Comparison of ENCODE assay signal across 16 cellular contexts in the genomic region with DNA sequence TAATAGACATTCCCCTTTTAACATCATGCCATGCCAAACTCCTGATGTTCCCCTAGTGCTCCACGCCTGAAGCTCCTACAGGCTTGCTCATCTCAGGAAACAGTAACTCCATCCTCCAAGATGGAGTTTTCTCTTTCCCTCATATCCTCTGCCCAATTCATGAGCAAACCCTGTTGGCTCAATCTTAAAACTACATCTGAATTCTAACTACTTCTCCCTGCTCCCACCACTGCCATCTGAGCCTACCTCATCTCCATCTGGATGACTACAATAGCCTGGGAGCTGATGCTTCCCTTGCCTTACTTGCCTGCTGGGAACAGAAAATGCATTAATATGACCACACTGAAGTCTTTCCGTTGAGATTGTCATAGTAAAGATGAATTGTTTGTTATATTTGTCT.
A peak's percentile ranks its signal among the peaks of the same experiment; 100 is the strongest.
DNase-seq lines count a peak whose midpoint lies in the region; ATAC-seq and TF ChIP-seq lines count a peak whose summit lies in the region.
"Had no signal": no experiment of that assay in that cellular context is flagged by ENCODE, and none has a peak within 500 bp of the region (broad histone marks: within the 10 kb centered on the region; RNA-seq: fewer than 3 reads in every experiment).

No MANE protein-coding gene starts in this region.

- POLR2A ChIA-PET in activated CD4-positive, alpha-beta T cell treated with anti-CD3 and anti-CD28 coated beads for 36 hours (lab: Charles Lee), result interaction anchor here (0.6 kb wide), 1 partner anchor 98 kb away, joined by 4 read pairs; no protein-coding TSS in a partner anchor

- H3K9me3 ChIP-seq in endocrine pancreas (ENCODE audit: control insufficient read depth, low read length), result no peaks in the 10 kb centered on the region
- H3K9me3 ChIP-seq: mucosa of descending colon, right atrium auricular region, thyroid gland had no signal

- DNase-seq in activated CD4-positive, alpha-beta T cell treated with anti-CD3 and anti-CD28 coated beads for 36 hours, result no peak
- DNase-seq in activated CD4-positive, alpha-beta T cell treated with anti-CD3 and anti-CD28 coated beads, Interleukin-2, amount 10 ng/mL, durations not matched to agents 24 days and 14 days, result no peak
- DNase-seq in RKO (ENCODE audit: low spot score), result peak; percentile 48
- no peak for DNase-seq in NCI-H128 (lab: John Stamatoyannopoulos, UW; ENCODE audit: unreplicated experiment)
- DNase-seq in NCI-H524 treated with DMSO at 0.1 percent for 48 hours (lab: John Stamatoyannopoulos, UW), result no peak
- no peak for DNase-seq in progenitor cell of endocrine pancreas (ENCODE audit: low spot score, unreplicated experiment)
- DNase-seq: 8988T, DMS53, mucosa of descending colon, NCI-H1092, NCI-H510A treated with DMSO at 0.1 percent for 48 hours, thyroid gland had no signal

- H3K9ac ChIP-seq in endocrine pancreas (ENCODE audit: control insufficient read depth, insufficient read depth, low read length), result no peak overlapping the region

- CTCF ChIA-PET in activated CD4-positive, alpha-beta T cell treated with anti-CD3 and anti-CD28 coated beads for 36 hours (lab: Charles Lee), result interaction anchor here (0.6 to 5.7 kb wide), 7 partner anchors 9 to 451 kb away, joined by 3 to 35 read pairs (median 5); no protein-coding TSS in a partner anchor

- no peaks in the 10 kb centered on the region for H3K27me3 ChIP-seq in endocrine pancreas (ENCODE audit: control insufficient read depth, insufficient read depth, low read length)
- H3K27me3 ChIP-seq: cardiac muscle cell, right atrium auricular region, thyroid gland had no signal

- H3K9me3 Mint-ChIP-seq in activated CD4-positive, alpha-beta T cell treated with anti-CD3 and anti-CD28 coated beads for 36 hours (ENCODE audit: low read depth), result no peaks in the 10 kb centered on the region
- H3K9me3 Mint-ChIP-seq in activated CD4-positive, alpha-beta T cell treated with anti-CD3 and anti-CD28 coated beads, Interleukin-2, amount 10 ng/mL, durations not matched to agents 24 days and 14 days, result no peaks in the 10 kb centered on the region
- H3K9me3 Mint-ChIP-seq in stimulated activated memory B cell treated with anti-CD40 and anti-IgM and Interleukin-4, amounts not matched to agents 10 μg/mL and 1 μg/mL and 100 μg/mL, for 72 hours, result no peaks in the 10 kb centered on the region
- H3K9me3 Mint-ChIP-seq in progenitor cell of endocrine pancreas (ENCODE audit: low read depth), result no peaks in the 10 kb centered on the region

- H3K4me3 Mint-ChIP-seq in activated CD4-positive, alpha-beta T cell treated with anti-CD3 and anti-CD28 coated beads for 36 hours, result no peak overlapping the region
- no peak overlapping the region for H3K4me3 Mint-ChIP-seq in activated CD4-positive, alpha-beta T cell treated with anti-CD3 and anti-CD28 coated beads, Interleukin-2, amount 10 ng/mL, durations not matched to agents 24 days and 14 days
- peak overlapping the region; percentile 27 for H3K4me3 Mint-ChIP-seq in stimulated activated memory B cell treated with anti-CD40 and anti-IgM and Interleukin-4, amounts not matched to agents 10 μg/mL and 1 μg/mL and 100 μg/mL, for 72 hours
- no peak overlapping the region for H3K4me3 Mint-ChIP-seq in progenitor cell of endocrine pancreas (ENCODE audit: low read depth)

- peak overlapping the region; percentile 76 for H3K27ac Mint-ChIP-seq in activated CD4-positive, alpha-beta T cell treated with anti-CD3 and anti-CD28 coated beads for 36 hours
- no peak overlapping the region for H3K27ac Mint-ChIP-seq in activated CD4-positive, alpha-beta T cell treated with anti-CD3 and anti-CD28 coated beads, Interleukin-2, amount 10 ng/mL, durations not matched to agents 24 days and 14 days
- H3K27ac Mint-ChIP-seq in stimulated activated memory B cell treated with anti-CD40 and anti-IgM and Interleukin-4, amounts not matched to agents 10 μg/mL and 1 μg/mL and 100 μg/mL, for 72 hours, result peak overlapping the region; percentile 93
- H3K27ac Mint-ChIP-seq in progenitor cell of endocrine pancreas, result no peak overlapping the region

- peaks cover 22% of the 10 kb centered on the region for H3K36me3 Mint-ChIP-seq in activated CD4-positive, alpha-beta T cell treated with anti-CD3 and anti-CD28 coated beads for 36 hours (ENCODE audit: low read depth)
- peaks cover 26% of the 10 kb centered on the region for H3K36me3 Mint-ChIP-seq in activated CD4-positive, alpha-beta T cell treated with anti-CD3 and anti-CD28 coated beads, Interleukin-2, amount 10 ng/mL, durations not matched to agents 24 days and 14 days (ENCODE audit: low read depth)
- H3K36me3 Mint-ChIP-seq in stimulated activated memory B cell treated with anti-CD40 and anti-IgM and Interleukin-4, amounts not matched to agents 10 μg/mL and 1 μg/mL and 100 μg/mL, for 72 hours, result peaks cover 39% of the 10 kb centered on the region
- H3K36me3 Mint-ChIP-seq in progenitor cell of endocrine pancreas (ENCODE audit: insufficient read depth), result no peaks in the 10 kb centered on the region

- H3K4me1 Mint-ChIP-seq in activated CD4-positive, alpha-beta T cell treated with anti-CD3 and anti-CD28 coated beads for 36 hours, result peaks cover 63% of the 10 kb centered on the region
- peaks cover 39% of the 10 kb centered on the region for H3K4me1 Mint-ChIP-seq in activated CD4-positive, alpha-beta T cell treated with anti-CD3 and anti-CD28 coated beads, Interleukin-2, amount 10 ng/mL, durations not matched to agents 24 days and 14 days
- H3K4me1 Mint-ChIP-seq in stimulated activated memory B cell treated with anti-CD40 and anti-IgM and Interleukin-4, amounts not matched to agents 10 μg/mL and 1 μg/mL and 100 μg/mL, for 72 hours, result peaks cover 53% of the 10 kb centered on the region
- no peaks in the 10 kb centered on the region for H3K4me1 Mint-ChIP-seq in progenitor cell of endocrine pancreas (ENCODE audit: low read depth)

- peaks cover 14% of the 10 kb centered on the region for H3K4me1 ChIP-seq in endocrine pancreas (ENCODE audit: control insufficient read depth, insufficient read depth, low read length)

- intact Hi-C loops in activated CD4-positive, alpha-beta T cell treated with anti-CD3 and anti-CD28 coated beads for 36 hours (cut with DNase I, micrococcal nuclease), result no loop called here
- intact Hi-C loops in activated CD4-positive, alpha-beta T cell treated with anti-CD3 and anti-CD28 coated beads, Interleukin-2, amount 10 ng/mL, durations not matched to agents 24 days and 14 days (cut with micrococcal nuclease), result no loop called here

- no peaks in the 10 kb centered on the region for H3K27me3 Mint-ChIP-seq in activated CD4-positive, alpha-beta T cell treated with anti-CD3 and anti-CD28 coated beads for 36 hours
- no peaks in the 10 kb centered on the region for H3K27me3 Mint-ChIP-seq in activated CD4-positive, alpha-beta T cell treated with anti-CD3 and anti-CD28 coated beads, Interleukin-2, amount 10 ng/mL, durations not matched to agents 24 days and 14 days
- H3K27me3 Mint-ChIP-seq in stimulated activated memory B cell treated with anti-CD40 and anti-IgM and Interleukin-4, amounts not matched to agents 10 μg/mL and 1 μg/mL and 100 μg/mL, for 72 hours, result no peaks in the 10 kb centered on the region
- no peaks in the 10 kb centered on the region for H3K27me3 Mint-ChIP-seq in progenitor cell of endocrine pancreas

- ATAC-seq in activated CD4-positive, alpha-beta T cell treated with anti-CD3 and anti-CD28 coated beads for 36 hours, result no peak
- ATAC-seq in stimulated activated memory B cell treated with anti-CD40 and anti-IgM and Interleukin-4, amounts not matched to agents 10 μg/mL and 1 μg/mL and 100 μg/mL, for 72 hours, result no peak
- ATAC-seq: mucosa of descending colon had no signal

- no peak for TF ChIP-seq CTCF in progenitor cell of endocrine pancreas (IDR thresholded peaks at IDR 0.05; ENCODE audit: unreplicated experiment)

- no peaks in the 10 kb centered on the region for H3K36me3 ChIP-seq in endocrine pancreas (ENCODE audit: control insufficient read depth, insufficient read depth, low read length)
- H3K36me3 ChIP-seq: cardiac muscle cell, thyroid gland had no signal

- H3K4me3 ChIP-seq in endocrine pancreas (ENCODE audit: control insufficient read depth, insufficient read depth, low read length), result peak overlapping the region; percentile 34
- H3K4me3 ChIP-seq: cardiac muscle cell, mucosa of descending colon, right atrium auricular region, thyroid gland had no signal

Comparison
In these comparisons a context has a peak if more than half of its experiments do, and no peak if none do; other contexts are left out.
1. H3K27ac Mint-ChIP-seq: peak in activated CD4-positive, alpha-beta T cell treated with anti-CD3 and anti-CD28 coated beads for 36 hours (single experiment) and stimulated activated memory B cell treated with anti-CD40 and anti-IgM and Interleukin-4, amounts not matched to agents 10 μg/mL and 1 μg/mL and 100 μg/mL, for 72 hours (single experiment); none in activated CD4-positive, alpha-beta T cell treated with anti-CD3 and anti-CD28 coated beads, Interleukin-2, amount 10 ng/mL, durations not matched to agents 24 days and 14 days (single experiment) and progenitor cell of endocrine pancreas (single experiment).